1 cellular context compared by ENCODE assay signal in the genomic region with DNA sequence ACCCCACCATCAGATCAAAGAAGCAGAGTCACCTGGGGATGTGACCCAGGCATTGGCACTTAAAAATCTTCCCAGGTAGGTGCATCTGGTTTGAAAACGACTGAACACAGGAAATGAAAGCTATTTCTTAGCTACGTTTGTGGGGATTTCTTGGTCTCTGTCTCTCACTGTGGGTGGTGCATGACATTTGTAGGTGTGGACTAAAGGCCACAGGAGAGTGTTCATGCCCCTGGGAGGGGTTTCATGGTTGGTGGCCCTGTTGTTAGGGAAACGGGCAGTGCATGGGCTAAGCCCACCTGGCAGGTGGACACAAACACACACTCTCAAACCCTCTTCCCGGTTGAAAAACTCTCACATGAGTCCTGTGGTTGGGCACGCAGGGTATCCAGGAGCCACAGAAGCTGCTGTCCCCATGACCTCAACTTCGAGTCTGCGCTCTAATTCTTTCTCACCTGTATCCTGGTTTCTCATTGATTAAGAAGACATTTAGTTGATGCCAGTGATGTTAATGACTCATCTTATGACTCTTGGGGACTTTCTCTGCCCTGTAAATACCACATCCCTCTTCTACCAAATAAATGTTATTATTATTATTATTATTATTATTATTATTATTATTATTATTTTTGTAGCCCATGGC.
TF ChIP-seq lines count a peak whose summit lies in the region.

No MANE protein-coding gene starts in this region.

TF ChIP-seq in GM12878, 131 proteins besides CTCF, POLR2A, EP300 and RAD21 (continued from another document):
- TF ChIP-seq, protein P1, sequence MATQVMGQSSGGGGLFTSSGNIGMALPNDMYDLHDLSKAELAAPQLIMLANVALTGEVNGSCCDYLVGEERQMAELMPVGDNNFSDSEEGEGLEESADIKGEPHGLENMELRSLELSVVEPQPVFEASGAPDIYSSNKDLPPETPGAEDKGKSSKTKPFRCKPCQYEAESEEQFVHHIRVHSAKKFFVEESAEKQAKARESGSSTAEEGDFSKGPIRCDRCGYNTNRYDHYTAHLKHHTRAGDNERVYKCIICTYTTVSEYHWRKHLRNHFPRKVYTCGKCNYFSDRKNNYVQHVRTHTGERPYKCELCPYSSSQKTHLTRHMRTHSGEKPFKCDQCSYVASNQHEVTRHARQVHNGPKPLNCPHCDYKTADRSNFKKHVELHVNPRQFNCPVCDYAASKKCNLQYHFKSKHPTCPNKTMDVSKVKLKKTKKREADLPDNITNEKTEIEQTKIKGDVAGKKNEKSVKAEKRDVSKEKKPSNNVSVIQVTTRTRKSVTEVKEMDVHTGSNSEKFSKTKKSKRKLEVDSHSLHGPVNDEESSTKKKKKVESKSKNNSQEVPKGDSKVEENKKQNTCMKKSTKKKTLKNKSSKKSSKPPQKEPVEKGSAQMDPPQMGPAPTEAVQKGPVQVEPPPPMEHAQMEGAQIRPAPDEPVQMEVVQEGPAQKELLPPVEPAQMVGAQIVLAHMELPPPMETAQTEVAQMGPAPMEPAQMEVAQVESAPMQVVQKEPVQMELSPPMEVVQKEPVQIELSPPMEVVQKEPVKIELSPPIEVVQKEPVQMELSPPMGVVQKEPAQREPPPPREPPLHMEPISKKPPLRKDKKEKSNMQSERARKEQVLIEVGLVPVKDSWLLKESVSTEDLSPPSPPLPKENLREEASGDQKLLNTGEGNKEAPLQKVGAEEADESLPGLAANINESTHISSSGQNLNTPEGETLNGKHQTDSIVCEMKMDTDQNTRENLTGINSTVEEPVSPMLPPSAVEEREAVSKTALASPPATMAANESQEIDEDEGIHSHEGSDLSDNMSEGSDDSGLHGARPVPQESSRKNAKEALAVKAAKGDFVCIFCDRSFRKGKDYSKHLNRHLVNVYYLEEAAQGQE (IDR thresholded peaks at IDR 0.05; ENCODE audit: low read depth, low read length): no peak
- TF ChIP-seq BHLHE40 (IDR thresholded peaks at IDR 0.05; ENCODE audit: borderline replicate concordance in 1 of 2, low read depth in 2 of 2, low read length in 1 of 2): 0 out of 4 replicates have a peak, but pooled peaks of 1 of the 2 experiments have one; percentile 17
- no peak for TF ChIP-seq MYC (IDR thresholded peaks at IDR 0.05; ENCODE audit: insufficient read depth, insufficient read length, insufficient replicate concordance, low read length, severe bottlenecking)
- TF ChIP-seq TCF12 (IDR thresholded peaks at IDR 0.05; ENCODE audit: low read depth, low read length): no peak
- no peak for TF ChIP-seq MXI1 (IDR thresholded peaks at IDR 0.05; ENCODE audit: low read depth, low read length)
- TF ChIP-seq RUNX3 (IDR thresholded peaks at IDR 0.05; ENCODE audit: low read length): peak; percentile 20; the same call in 1 of the 2 replicates
- TF ChIP-seq IRF5 (IDR thresholded peaks at IDR 0.05; ENCODE audit: borderline replicate concordance): no peak
- TF ChIP-seq GATAD2B (conservative IDR thresholded peaks at IDR 0.05; ENCODE audit: low read depth): no peak
- no peak for TF ChIP-seq ZSCAN29 (IDR thresholded peaks at IDR 0.05)
- no peak for TF ChIP-seq TAF1 (IDR thresholded peaks at IDR 0.05; ENCODE audit: borderline replicate concordance, low read depth, low read length)
- no peak for TF ChIP-seq E4F1 (IDR thresholded peaks at IDR 0.05; ENCODE audit: borderline replicate concordance, partially characterized antibody)
- TF ChIP-seq IRF3 (IDR thresholded peaks at IDR 0.05): no peak
- TF ChIP-seq MEF2A (IDR thresholded peaks at IDR 0.05; ENCODE audit: insufficient read depth, low read depth, low read length): no peak
- TF ChIP-seq WRNIP1 (IDR thresholded peaks at IDR 0.05; ENCODE audit: borderline replicate concordance, low read depth, low read length): no peak
- 0 out of 2 replicates have a peak, but pooled peaks have one; percentile 11 for TF ChIP-seq SPI1 (IDR thresholded peaks at IDR 0.05; ENCODE audit: borderline replicate concordance, insufficient read depth, low read depth, low read length)
- no peak for TF ChIP-seq MTA2 (IDR thresholded peaks at IDR 0.05; ENCODE audit: low read depth)
- TF ChIP-seq, protein P2, sequence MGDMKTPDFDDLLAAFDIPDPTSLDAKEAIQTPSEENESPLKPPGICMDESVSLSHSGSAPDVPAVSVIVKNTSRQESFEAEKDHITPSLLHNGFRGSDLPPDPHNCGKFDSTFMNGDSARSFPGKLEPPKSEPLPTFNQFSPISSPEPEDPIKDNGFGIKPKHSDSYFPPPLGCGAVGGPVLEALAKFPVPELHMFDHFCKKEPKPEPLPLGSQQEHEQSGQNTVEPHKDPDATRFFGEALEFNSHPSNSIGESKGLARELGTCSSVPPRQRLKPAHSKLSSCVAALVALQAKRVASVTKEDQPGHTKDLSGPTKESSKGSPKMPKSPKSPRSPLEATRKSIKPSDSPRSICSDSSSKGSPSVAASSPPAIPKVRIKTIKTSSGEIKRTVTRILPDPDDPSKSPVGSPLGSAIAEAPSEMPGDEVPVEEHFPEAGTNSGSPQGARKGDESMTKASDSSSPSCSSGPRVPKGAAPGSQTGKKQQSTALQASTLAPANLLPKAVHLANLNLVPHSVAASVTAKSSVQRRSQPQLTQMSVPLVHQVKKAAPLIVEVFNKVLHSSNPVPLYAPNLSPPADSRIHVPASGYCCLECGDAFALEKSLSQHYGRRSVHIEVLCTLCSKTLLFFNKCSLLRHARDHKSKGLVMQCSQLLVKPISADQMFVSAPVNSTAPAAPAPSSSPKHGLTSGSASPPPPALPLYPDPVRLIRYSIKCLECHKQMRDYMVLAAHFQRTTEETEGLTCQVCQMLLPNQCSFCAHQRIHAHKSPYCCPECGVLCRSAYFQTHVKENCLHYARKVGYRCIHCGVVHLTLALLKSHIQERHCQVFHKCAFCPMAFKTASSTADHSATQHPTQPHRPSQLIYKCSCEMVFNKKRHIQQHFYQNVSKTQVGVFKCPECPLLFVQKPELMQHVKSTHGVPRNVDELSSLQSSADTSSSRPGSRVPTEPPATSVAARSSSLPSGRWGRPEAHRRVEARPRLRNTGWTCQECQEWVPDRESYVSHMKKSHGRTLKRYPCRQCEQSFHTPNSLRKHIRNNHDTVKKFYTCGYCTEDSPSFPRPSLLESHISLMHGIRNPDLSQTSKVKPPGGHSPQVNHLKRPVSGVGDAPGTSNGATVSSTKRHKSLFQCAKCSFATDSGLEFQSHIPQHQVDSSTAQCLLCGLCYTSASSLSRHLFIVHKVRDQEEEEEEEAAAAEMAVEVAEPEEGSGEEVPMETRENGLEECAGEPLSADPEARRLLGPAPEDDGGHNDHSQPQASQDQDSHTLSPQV (IDR thresholded peaks at IDR 0.05): no peak
- no peak for TF ChIP-seq POLR2AphosphoS2 (IDR thresholded peaks at IDR 0.05; ENCODE audit: low read depth, low read length)
- no peak for TF ChIP-seq E2F4 (IDR thresholded peaks at IDR 0.05; ENCODE audit: low read depth, low read length)
- TF ChIP-seq EZH2 (IDR thresholded peaks at IDR 0.05; ENCODE audit: borderline replicate concordance, control insufficient read depth, low read depth, low read length): no peak
- TF ChIP-seq SIN3A (IDR thresholded peaks at IDR 0.05; ENCODE audit: low read depth, low read length): no peak
- no peak for TF ChIP-seq BCL11A (IDR thresholded peaks at IDR 0.05; ENCODE audit: low read depth, low read length)
